In the genomic region with DNA sequence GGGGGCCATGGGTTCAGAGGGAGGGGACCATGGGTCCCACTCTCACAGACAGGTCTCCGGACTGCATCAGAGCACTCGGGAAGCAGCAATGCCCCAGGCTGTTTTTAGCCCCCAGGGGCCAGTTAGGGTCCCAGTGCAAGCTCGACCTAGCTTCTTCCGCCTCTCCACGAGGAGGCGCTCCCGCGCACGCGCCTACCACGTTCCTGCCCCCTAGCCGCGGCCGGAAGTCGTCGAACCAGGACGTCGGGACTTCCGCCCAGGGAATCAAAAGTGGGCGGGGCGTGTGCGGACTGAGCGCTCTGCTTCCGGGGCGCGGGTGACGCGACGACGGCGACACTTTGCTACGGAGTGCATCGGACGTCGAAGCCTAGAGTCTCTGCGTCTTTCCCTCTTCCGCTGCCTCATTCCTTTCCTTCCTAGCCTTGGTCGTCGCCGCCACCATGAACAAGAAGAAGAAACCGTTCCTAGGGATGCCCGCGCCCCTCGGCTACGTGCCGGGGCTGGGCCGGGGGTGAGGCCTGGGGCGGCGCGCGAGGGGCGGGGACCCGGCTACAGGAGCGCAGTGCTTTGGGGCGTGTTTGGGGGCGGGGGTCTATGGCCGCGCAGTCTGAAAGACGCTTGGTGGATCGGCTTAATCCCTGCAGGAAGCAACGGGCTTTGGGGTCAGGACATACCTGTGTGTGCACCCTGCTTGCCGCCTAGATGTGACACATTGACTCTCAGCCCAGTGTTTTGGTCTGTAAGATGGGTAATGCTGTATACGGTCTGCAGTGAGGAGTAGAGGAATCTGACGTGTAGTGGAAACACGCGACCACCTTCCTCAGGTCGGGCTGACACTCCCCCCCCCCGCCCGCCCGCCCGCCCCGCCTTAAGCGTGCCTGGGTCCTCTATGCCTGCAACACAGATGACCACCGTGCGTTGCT, we compare ENCODE assay signal across 8 cellular contexts.
DNase-seq lines count a peak whose midpoint lies in the region; ATAC-seq lines count a peak whose summit lies in the region.

PRPF6 (plus strand) TSS at position 327 of the 923 bp plus-strand sequence; CDS start at position 441, 114 bp downstream.

- DNase-seq in AG08396 (ENCODE audit: low spot score) (peak; percentile 99), NCI-H345 (lab: John Stamatoyannopoulos, UW) (peak; percentile 99), iris pigment epithelial cell (ENCODE audit: low read depth) (peak; percentile 96)
- DNase-seq in activated CD4-positive, CD25-positive, alpha-beta regulatory T cell (lab: John Stamatoyannopoulos, UW) = peak; percentile 88 to 97 (median 90)
- peak; percentile 93 for DNase-seq in central memory CD4-positive, alpha-beta T cell
- peak; percentile 95 for DNase-seq in stimulated activated CD4-positive, alpha-beta T cell treated with anti-CD3 and anti-CD28 coated beads, Interleukin-12 subunit alpha, Interleukin-12 subunit beta, amount 100 ng/mL, for 4 hours

- peak; percentile 49 for ATAC-seq in GM18907 (IDR thresholded peaks at IDR 0.05; ENCODE audit: unreplicated experiment)
- peak; percentile 59 for ATAC-seq in HG03175 (IDR thresholded peaks at IDR 0.05; ENCODE audit: unreplicated experiment)

Comparison
In these comparisons a context has a peak if more than half of its experiments do, and no peak if none do; other contexts are left out.
1. Peak in every context shown above with its lines: DNase-seq and ATAC-seq.